In the genomic region with DNA sequence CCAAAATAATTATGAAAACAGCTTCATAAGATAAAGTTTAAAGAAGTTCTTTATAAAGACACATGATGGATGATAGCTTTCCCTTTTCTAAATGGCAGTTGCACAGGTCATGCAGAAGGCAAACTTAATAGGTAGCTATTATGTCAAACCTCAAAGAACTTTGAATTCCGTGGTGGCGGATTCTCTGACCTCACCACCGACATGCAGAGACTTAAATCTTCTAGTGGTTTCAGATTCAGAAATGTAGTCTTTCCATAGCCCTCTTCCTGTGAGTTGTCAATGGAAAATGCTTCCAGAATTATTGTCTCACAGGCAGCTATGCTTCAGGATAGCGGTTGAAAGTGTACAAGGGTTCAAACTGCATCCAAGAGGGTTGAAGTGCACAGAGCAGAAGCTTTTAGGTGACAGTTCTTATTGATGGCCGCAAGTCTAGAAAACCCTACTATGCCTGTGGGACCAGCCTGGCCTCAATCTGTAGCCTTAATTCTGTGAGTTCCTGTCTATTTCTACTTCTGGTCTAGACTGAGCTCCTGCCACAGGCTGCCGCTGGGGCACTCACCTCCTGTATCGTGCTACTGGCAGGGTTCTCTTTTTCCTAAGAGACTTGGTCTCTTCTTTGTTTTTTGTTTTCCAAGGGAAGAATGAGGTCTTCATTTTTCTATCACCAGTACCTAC, we compare ENCODE assay signal across 1 cellular context.
TF ChIP-seq lines count a peak whose summit lies in the region.

No MANE protein-coding gene starts in this region.

TF ChIP-seq in GM23338, 12 proteins besides CTCF, POLR2A, EP300 and RAD21 (continued from another document):
- no peak for TF ChIP-seq ZNF462 (CRISPR knock-in tag; IDR thresholded peaks at IDR 0.05)
- TF ChIP-seq CREB1 (CRISPR knock-in tag; IDR thresholded peaks at IDR 0.05; ENCODE audit: low read depth), result no peak
- no peak for TF ChIP-seq JUNB (IDR thresholded peaks at IDR 0.05; ENCODE audit: unreplicated experiment)
- no peak for TF ChIP-seq EZH2phosphoT487 (IDR thresholded peaks at IDR 0.05; ENCODE audit: unreplicated experiment)
- TF ChIP-seq, protein P1, sequence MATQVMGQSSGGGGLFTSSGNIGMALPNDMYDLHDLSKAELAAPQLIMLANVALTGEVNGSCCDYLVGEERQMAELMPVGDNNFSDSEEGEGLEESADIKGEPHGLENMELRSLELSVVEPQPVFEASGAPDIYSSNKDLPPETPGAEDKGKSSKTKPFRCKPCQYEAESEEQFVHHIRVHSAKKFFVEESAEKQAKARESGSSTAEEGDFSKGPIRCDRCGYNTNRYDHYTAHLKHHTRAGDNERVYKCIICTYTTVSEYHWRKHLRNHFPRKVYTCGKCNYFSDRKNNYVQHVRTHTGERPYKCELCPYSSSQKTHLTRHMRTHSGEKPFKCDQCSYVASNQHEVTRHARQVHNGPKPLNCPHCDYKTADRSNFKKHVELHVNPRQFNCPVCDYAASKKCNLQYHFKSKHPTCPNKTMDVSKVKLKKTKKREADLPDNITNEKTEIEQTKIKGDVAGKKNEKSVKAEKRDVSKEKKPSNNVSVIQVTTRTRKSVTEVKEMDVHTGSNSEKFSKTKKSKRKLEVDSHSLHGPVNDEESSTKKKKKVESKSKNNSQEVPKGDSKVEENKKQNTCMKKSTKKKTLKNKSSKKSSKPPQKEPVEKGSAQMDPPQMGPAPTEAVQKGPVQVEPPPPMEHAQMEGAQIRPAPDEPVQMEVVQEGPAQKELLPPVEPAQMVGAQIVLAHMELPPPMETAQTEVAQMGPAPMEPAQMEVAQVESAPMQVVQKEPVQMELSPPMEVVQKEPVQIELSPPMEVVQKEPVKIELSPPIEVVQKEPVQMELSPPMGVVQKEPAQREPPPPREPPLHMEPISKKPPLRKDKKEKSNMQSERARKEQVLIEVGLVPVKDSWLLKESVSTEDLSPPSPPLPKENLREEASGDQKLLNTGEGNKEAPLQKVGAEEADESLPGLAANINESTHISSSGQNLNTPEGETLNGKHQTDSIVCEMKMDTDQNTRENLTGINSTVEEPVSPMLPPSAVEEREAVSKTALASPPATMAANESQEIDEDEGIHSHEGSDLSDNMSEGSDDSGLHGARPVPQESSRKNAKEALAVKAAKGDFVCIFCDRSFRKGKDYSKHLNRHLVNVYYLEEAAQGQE (IDR thresholded peaks at IDR 0.05; ENCODE audit: unreplicated experiment), result no peak
